In the genomic region with DNA sequence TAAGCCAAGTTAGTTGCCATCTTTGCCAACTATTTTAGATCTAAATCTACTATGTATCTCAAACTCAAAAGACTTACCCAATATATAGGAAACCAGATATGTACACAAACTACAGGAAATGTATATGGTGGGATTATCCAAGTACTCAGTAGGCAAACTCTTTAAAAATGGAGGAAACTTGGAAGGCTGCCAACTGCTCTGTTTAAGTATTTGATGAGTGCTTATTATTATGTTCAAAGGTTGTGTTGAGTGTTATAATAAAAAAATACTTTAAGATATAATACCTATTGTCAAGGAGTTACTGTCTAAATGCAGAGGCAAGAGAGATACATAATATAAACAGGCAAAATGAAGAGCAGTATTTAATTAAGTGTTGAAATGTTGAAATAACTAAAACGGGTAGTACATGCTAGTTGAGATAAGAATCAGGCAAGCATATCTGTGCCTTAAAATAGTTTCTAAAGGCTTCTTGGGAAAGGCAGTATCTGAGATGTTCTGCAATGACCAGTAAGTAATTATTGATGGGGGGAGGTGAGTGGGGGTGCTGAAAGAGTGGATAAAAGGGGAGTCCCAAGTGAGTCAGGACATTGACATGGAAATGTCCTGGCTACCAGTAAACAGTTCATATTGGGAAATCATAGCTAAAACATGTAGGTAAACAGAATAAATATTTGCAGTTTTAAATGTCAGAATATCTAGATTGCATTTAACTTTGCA, we compare ENCODE assay signal across 11 cellular contexts. TPM values are rescaled to one million over a fixed set of nuclear protein-coding genes. Genes with fewer than 3 reads are reported as not detected.
A peak's percentile ranks its signal among the peaks of the same experiment; 100 is the strongest.
DNase-seq lines count a peak whose midpoint lies in the region; TF ChIP-seq lines count a peak whose summit lies in the region.
"Had no signal": no experiment of that assay in that cellular context is flagged by ENCODE, and none has a peak within 500 bp of the region (broad histone marks: within the 10 kb centered on the region; RNA-seq: fewer than 3 reads in every experiment).

No MANE protein-coding gene starts in this region.

- H3K27ac ChIP-seq in ACC112 (ENCODE audit: low read depth, low read length): peak overlapping the region; percentile 82
- H3K27ac ChIP-seq: BLaER1 treated with 17β-estradiol and CSF1 and Interleukin-3, amounts not matched to agents 10 nM and 100 nM had no signal

- H3K27me3 ChIP-seq in ACC112 (ENCODE audit: insufficient read depth, low read length): no peaks in the 10 kb centered on the region
- no peaks in the 10 kb centered on the region for H3K27me3 ChIP-seq in H7 (ENCODE audit: control insufficient read depth, insufficient read depth, low read length)
- H3K27me3 ChIP-seq: BLaER1 treated with 17β-estradiol and CSF1 and Interleukin-3, amounts not matched to agents 10 nM and 100 nM had no signal

- DNase-seq in NCI-H524 treated with DMSO at 0.1 percent for 48 hours (lab: John Stamatoyannopoulos, UW) (peak; percentile 20), erythroblast (lab: John Stamatoyannopoulos, UW) (peak; percentile 18 to 22), H7 (no peak), ureter (ENCODE audit: low spot score) (no peak)
- DNase-seq in activated naive CD4-positive, alpha-beta T cell (lab: John Stamatoyannopoulos, UW): no peak
- DNase-seq in activated T-cell treated with anti-CD3 and anti-CD28 coated beads, Interleukin-2, amount 50 U/mL, for 48 hours: no peak
- DNase-seq: activated naive CD4-positive, alpha-beta T cell treated with anti-CD3 and anti-CD28 coated beads, Interleukin-2, amount 50 U/mL, for 16 hours; stimulated activated naive CD4-positive, alpha-beta T cell treated with Interleukin-2 at 50 U/mL for 16 hours had no signal

- H3K36me3 ChIP-seq in ACC112 (ENCODE audit: insufficient read depth, low read length): peaks cover 45% of the 10 kb centered on the region
- H3K36me3 ChIP-seq in H7 (replicated peaks; ENCODE audit: control insufficient read depth, insufficient read depth, low read length): peaks cover 1% of the 10 kb centered on the region

- no peak for TF ChIP-seq EP300 in Ishikawa (IDR thresholded peaks at IDR 0.05; ENCODE audit: borderline replicate concordance)

- H3K4me3 ChIP-seq in ACC112 (ENCODE audit: low read depth, low read length): no peak overlapping the region
- H3K4me3 ChIP-seq in H7 (ENCODE audit: insufficient read depth, low read depth, low read length): no peak overlapping the region
- H3K4me3 ChIP-seq: BLaER1 treated with 17β-estradiol and CSF1 and Interleukin-3, amounts not matched to agents 10 nM and 100 nM had no signal

- TF ChIP-seq RAD21 in Ishikawa (IDR thresholded peaks at IDR 0.05; ENCODE audit: low read depth): no peak

- H2AFZ ChIP-seq in ACC112 (ENCODE audit: low read length, unreplicated experiment): no peak overlapping the region

- peaks cover 10% of the 10 kb centered on the region for H3K79me2 ChIP-seq in ACC112 (ENCODE audit: control insufficient read depth, insufficient read depth, low read length, unreplicated experiment)

- peaks cover 58% of the 10 kb centered on the region for H3K4me1 ChIP-seq in ACC112 (ENCODE audit: control insufficient read depth, insufficient read depth, low read length, unreplicated experiment)
- H3K4me1 ChIP-seq: BLaER1 treated with 17β-estradiol and CSF1 and Interleukin-3, amounts not matched to agents 10 nM and 100 nM had no signal

- no peak for TF ChIP-seq POLR2A in erythroblast (IDR thresholded peaks at IDR 0.05; ENCODE audit: low read length)

TF ChIP-seq in Ishikawa, 13 proteins besides CTCF, POLR2A, EP300 and RAD21:
- peak; percentile 54; the same call in 1 of the 2 replicates for TF ChIP-seq NFIC (IDR thresholded peaks at IDR 0.05)
- TF ChIP-seq CEBPB (IDR thresholded peaks at IDR 0.05): no peak
- TF ChIP-seq, protein P1, sequence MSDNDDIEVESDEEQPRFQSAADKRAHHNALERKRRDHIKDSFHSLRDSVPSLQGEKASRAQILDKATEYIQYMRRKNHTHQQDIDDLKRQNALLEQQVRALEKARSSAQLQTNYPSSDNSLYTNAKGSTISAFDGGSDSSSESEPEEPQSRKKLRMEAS (IDR thresholded peaks at IDR 0.05): no peak

RNA-seq across cellular contexts. Expression of a gene that starts 6.5 kb away (rescaled TPM):
- total RNA-seq in H7 (2014; rRNA removed; shearing (Covaris generic)): 49.2 and 57.9 TPM in 2 replicates
- total RNA-seq in ureter: 367 TPM

Comparison
In these comparisons a context has a peak if more than half of its experiments do, and no peak if none do; other contexts are left out.
1. DNase-seq: peak in NCI-H524 treated with DMSO at 0.1 percent for 48 hours (single experiment) and erythroblast (2 of 2); none in activated naive CD4-positive, alpha-beta T cell (0 of 4), H7 (single experiment), ureter (single experiment) and activated T-cell treated with anti-CD3 and anti-CD28 coated beads, Interleukin-2, amount 50 U/mL, for 48 hours (0 of 2).